ENCODE assay signal across 1 cellular context in the genomic region with DNA sequence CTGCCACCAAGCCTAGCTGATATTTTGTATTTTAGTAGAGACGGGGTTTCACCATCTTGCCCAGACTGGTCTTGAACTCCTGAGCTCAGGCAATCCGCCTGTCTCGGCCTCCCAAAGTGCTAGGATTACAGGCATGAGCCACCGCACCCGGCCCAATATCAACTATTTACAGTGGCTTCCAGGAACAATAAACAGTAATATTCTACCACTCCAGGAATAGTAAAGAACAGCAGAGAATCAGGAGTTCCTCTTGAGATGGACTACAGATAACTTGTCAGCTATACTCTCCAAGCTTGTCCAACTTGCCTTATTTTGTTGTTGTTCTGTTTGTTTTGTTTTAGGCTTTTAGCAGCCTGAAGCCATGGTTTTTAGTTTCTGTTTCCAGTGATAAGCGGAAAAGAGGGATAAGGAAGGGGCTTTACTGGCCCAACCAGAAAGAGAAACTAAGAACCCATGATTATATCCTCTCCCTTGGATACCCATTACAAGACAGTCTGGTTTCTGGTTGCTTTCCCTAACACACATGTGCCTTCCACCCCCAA.
TF ChIP-seq lines count a peak whose summit lies in the region.

No MANE protein-coding gene starts in this region.

TF ChIP-seq in K562, 482 proteins besides CTCF, POLR2A, EP300 and RAD21:
- TF ChIP-seq ZNF24 (IDR thresholded peaks at IDR 0.05) (no peak), ELF2 (CRISPR knock-in tag; IDR thresholded peaks at IDR 0.05) (no peak), ESRRA (IDR thresholded peaks at IDR 0.05; ENCODE audit: borderline replicate concordance, low read depth) (no peak), ZNF57 (CRISPR knock-in tag; IDR thresholded peaks at IDR 0.05) (no peak), BRCA1 (IDR thresholded peaks at IDR 0.05) (no peak), BRCA1 (CRISPR knock-in tag; IDR thresholded peaks at IDR 0.05) (no peak), HCFC1 (IDR thresholded peaks at IDR 0.05; ENCODE audit: low read depth, low read length) (no peak), NFE2 (IDR thresholded peaks at IDR 0.05; ENCODE audit: low read depth) (no peak), RAD51 (IDR thresholded peaks at IDR 0.05; ENCODE audit: borderline replicate concordance, low read depth) (no peak), SUPT5H (IDR thresholded peaks at IDR 0.05) (no peak), TRIM24 (IDR thresholded peaks at IDR 0.05) (no peak), NFATC3 (IDR thresholded peaks at IDR 0.05) (no peak), ILK (tag; IDR thresholded peaks at IDR 0.05; ENCODE audit: borderline replicate concordance, low read depth) (no peak), NEUROD1 (IDR thresholded peaks at IDR 0.05; ENCODE audit: borderline replicate concordance, low read depth, low read length, partially characterized antibody) (no peak), PHF8 (IDR thresholded peaks at IDR 0.05; ENCODE audit: borderline replicate concordance, low read length) (no peak)
- TF ChIP-seq, protein P1, sequence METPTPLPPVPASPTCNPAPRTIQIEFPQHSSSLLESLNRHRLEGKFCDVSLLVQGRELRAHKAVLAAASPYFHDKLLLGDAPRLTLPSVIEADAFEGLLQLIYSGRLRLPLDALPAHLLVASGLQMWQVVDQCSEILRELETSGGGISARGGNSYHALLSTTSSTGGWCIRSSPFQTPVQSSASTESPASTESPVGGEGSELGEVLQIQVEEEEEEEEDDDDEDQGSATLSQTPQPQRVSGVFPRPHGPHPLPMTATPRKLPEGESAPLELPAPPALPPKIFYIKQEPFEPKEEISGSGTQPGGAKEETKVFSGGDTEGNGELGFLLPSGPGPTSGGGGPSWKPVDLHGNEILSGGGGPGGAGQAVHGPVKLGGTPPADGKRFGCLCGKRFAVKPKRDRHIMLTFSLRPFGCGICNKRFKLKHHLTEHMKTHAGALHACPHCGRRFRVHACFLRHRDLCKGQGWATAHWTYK (CRISPR knock-in tag; IDR thresholded peaks at IDR 0.05): no peak
- TF ChIP-seq, protein P2, sequence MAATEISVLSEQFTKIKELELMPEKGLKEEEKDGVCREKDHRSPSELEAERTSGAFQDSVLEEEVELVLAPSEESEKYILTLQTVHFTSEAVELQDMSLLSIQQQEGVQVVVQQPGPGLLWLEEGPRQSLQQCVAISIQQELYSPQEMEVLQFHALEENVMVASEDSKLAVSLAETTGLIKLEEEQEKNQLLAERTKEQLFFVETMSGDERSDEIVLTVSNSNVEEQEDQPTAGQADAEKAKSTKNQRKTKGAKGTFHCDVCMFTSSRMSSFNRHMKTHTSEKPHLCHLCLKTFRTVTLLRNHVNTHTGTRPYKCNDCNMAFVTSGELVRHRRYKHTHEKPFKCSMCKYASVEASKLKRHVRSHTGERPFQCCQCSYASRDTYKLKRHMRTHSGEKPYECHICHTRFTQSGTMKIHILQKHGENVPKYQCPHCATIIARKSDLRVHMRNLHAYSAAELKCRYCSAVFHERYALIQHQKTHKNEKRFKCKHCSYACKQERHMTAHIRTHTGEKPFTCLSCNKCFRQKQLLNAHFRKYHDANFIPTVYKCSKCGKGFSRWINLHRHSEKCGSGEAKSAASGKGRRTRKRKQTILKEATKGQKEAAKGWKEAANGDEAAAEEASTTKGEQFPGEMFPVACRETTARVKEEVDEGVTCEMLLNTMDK (IDR thresholded peaks at IDR 0.05; ENCODE audit: borderline replicate concordance, insufficient read depth, low read depth, low read length, poor library complexity, severe bottlenecking): no peak
